ENCODE assay signal across 1 cellular context in genomic region chrX:55160685-55161552, GRCh38.
TF ChIP-seq lines count a peak whose summit lies in the region.

No MANE protein-coding gene starts in this region.

TF ChIP-seq in H1, 55 proteins besides CTCF, POLR2A, EP300 and RAD21:
- TF ChIP-seq HDAC2 (IDR thresholded peaks at IDR 0.05; ENCODE audit: borderline replicate concordance in 1 of 2, low read depth in 2 of 2, low read length in 2 of 2) (0 out of 4 replicates have a peak, but pooled peaks of 1 of the 2 experiments have one; percentile 43), RNF2 (IDR thresholded peaks at IDR 0.05; ENCODE audit: borderline replicate concordance, low read depth, low read length, missing control alignments, poor library complexity, severe bottlenecking) (no peak), FOSL1 (IDR thresholded peaks at IDR 0.05; ENCODE audit: insufficient read depth, low read depth, low read length) (no peak), RFX5 (IDR thresholded peaks at IDR 0.05; ENCODE audit: borderline replicate concordance, low read depth, low read length) (no peak), CHD1 (IDR thresholded peaks at IDR 0.05; ENCODE audit: low read depth, low read length) (no peak), BACH1 (IDR thresholded peaks at IDR 0.05; ENCODE audit: low read length) (no peak), YY1 (IDR thresholded peaks at IDR 0.05; ENCODE audit: low read depth, low read length) (no peak), TCF12 (IDR thresholded peaks at IDR 0.05; ENCODE audit: low read depth, low read length) (no peak), ATF3 (IDR thresholded peaks at IDR 0.05; ENCODE audit: insufficient read depth, low read depth, low read length) (no peak), SIN3A (conservative IDR thresholded peaks at IDR 0.05 in 1 of 2, IDR thresholded peaks at IDR 0.05 in 1 of 2; ENCODE audit: low read depth in 1 of 2, low read length in 2 of 2) (peak; percentile 66; a peak in 2 of 4 replicates), CEBPB (IDR thresholded peaks at IDR 0.05; ENCODE audit: low read depth, low read length) (no peak), SP2 (IDR thresholded peaks at IDR 0.05; ENCODE audit: low read length) (no peak), CHD7 (IDR thresholded peaks at IDR 0.05; ENCODE audit: insufficient replicate concordance, low read length) (no peak), CTBP2 (IDR thresholded peaks at IDR 0.05; ENCODE audit: borderline replicate concordance, insufficient read depth, insufficient read length, low read length) (no peak), TAF7 (optimal IDR thresholded peaks at IDR 0.05; ENCODE audit: borderline replicate concordance, low read depth, low read length) (peak; percentile 42), RBBP5 (IDR thresholded peaks at IDR 0.05; ENCODE audit: borderline replicate concordance, low read depth, low read length) (no peak), CBX5 (IDR thresholded peaks at IDR 0.05; ENCODE audit: low read depth, low read length) (no peak), E2F6 (IDR thresholded peaks at IDR 0.05) (0 out of 2 replicates have a peak, but pooled peaks have one; percentile 12), BCL11A (IDR thresholded peaks at IDR 0.05; ENCODE audit: low read depth in 2 of 2, low read length in 2 of 2) (no peak), POU5F1 (IDR thresholded peaks at IDR 0.05; ENCODE audit: low read depth, low read length) (no peak), POLR2AphosphoS5 (IDR thresholded peaks at IDR 0.05; ENCODE audit: low read depth, low read length) (no peak; the same call in 1 of the 2 replicates), SP1 (IDR thresholded peaks at IDR 0.05; ENCODE audit: low read depth, low read length) (no peak; the same call in 1 of the 2 replicates), CBX8 (IDR thresholded peaks at IDR 0.05; ENCODE audit: borderline replicate concordance, low read depth, low read length) (no peak), TEAD4 (IDR thresholded peaks at IDR 0.05; ENCODE audit: low read depth, low read length) (no peak), CHD2 (IDR thresholded peaks at IDR 0.05; ENCODE audit: low read length) (no peak), KDM5A (IDR thresholded peaks at IDR 0.05; ENCODE audit: low read length) (peak; percentile 91), TAF1 (IDR thresholded peaks at IDR 0.05; ENCODE audit: low read depth, low read length) (peak; percentile 61; the same call in 1 of the 2 replicates), ASH2L (IDR thresholded peaks at IDR 0.05; ENCODE audit: low read length) (no peak), EZH2 (IDR thresholded peaks at IDR 0.05; ENCODE audit: low read depth, low read length, severe bottlenecking) (no peak), ATF2 (IDR thresholded peaks at IDR 0.05; ENCODE audit: low read length) (no peak), JUND (IDR thresholded peaks at IDR 0.05; ENCODE audit: low read length) (no peak), PHF8 (conservative IDR thresholded peaks at IDR 0.05; ENCODE audit: low read depth, low read length) (peak; percentile 46), MAX (IDR thresholded peaks at IDR 0.05) (peak; percentile 31; the same call in 1 of the 2 replicates), KDM4A (IDR thresholded peaks at IDR 0.05; ENCODE audit: low read depth, low read length, severe bottlenecking) (no peak), JUN (IDR thresholded peaks at IDR 0.05; ENCODE audit: low read depth, low read length) (no peak), GTF2F1 (IDR thresholded peaks at IDR 0.05; ENCODE audit: borderline replicate concordance, low read depth, low read length) (no peak), TBP (IDR thresholded peaks at IDR 0.05; ENCODE audit: low read depth, low read length) (peak; percentile 25; the same call in 1 of the 2 replicates), ZNF274 (IDR thresholded peaks at IDR 0.05; ENCODE audit: borderline replicate concordance, extremely low read depth, low read length) (no peak), NRF1 (IDR thresholded peaks at IDR 0.05; ENCODE audit: low read depth, low read length) (peak; percentile 44; the same call in 1 of the 2 replicates), USF2 (IDR thresholded peaks at IDR 0.05; ENCODE audit: low read length) (no peak), GABPA (IDR thresholded peaks at IDR 0.05; ENCODE audit: borderline replicate concordance, insufficient read depth, low read length) (no peak), SRF (IDR thresholded peaks at IDR 0.05; ENCODE audit: low read depth, low read length) (no peak), KDM1A (IDR thresholded peaks at IDR 0.05; ENCODE audit: borderline replicate concordance, low read length) (no peak), HDAC6 (IDR thresholded peaks at IDR 0.05; ENCODE audit: low read depth, low read length) (no peak), EGR1 (IDR thresholded peaks at IDR 0.05; ENCODE audit: borderline replicate concordance, low read depth, low read length) (no peak), SIRT6 (IDR thresholded peaks at IDR 0.05; ENCODE audit: low read length) (no peak), NANOG (IDR thresholded peaks at IDR 0.05; ENCODE audit: insufficient read depth, low read depth, low read length, poor library complexity, severe bottlenecking) (no peak), BRCA1 (IDR thresholded peaks at IDR 0.05; ENCODE audit: low read depth, low read length) (no peak), RXRA (IDR thresholded peaks at IDR 0.05; ENCODE audit: insufficient read depth, low read depth, low read length) (no peak), SAP30 (IDR thresholded peaks at IDR 0.05; ENCODE audit: insufficient read depth, insufficient replicate concordance, low read length) (no peak)
